21 cellular contexts compared by ENCODE assay signal in genomic region chr15:52523646-52524045, GRCh38. TPM values are rescaled to one million over a fixed set of nuclear protein-coding genes. Genes with fewer than 3 reads are reported as not detected.
DNase-seq lines count a peak whose midpoint lies in the region; ATAC-seq, FAIRE-seq and TF ChIP-seq lines count a peak whose summit lies in the region.
"Had no signal": no experiment of that assay in that cellular context is flagged by ENCODE, and none has a peak within 500 bp of the region (broad histone marks: within the 10 kb centered on the region; RNA-seq: fewer than 3 reads in every experiment).

No MANE protein-coding gene starts in this region.

- H3K4me1 ChIP-seq in heart left ventricle: peaks cover 0 to 70% (median 11%) of the 10 kb centered on the region in 12 donors
- H3K4me1 ChIP-seq in astrocyte (ENCODE audit: insufficient read depth, low read length): peaks cover 17% of the 10 kb centered on the region
- peaks cover 0 to 6% (median 6%) of the 10 kb centered on the region in 3 donors for H3K4me1 ChIP-seq in pancreas

- H2AFZ ChIP-seq in astrocyte (ENCODE audit: low read depth, low read length): no peak overlapping the region

- peak overlapping the region; percentile 13 for H3K9ac ChIP-seq in astrocyte (ENCODE audit: low read length)

- intact Hi-C loops in Right ventricle myocardium superior (cut with DNase I) (loop anchor here (10.0 kb wide), 1 partner anchor 211 kb away; no protein-coding TSS in a partner anchor), heart left ventricle (cut with DNase I) (loop anchor here in 1 of 10 donors (10.0 kb wide), 3 partner anchors 79 to 499 kb away; no protein-coding TSS in a partner anchor), pancreas (cut with DNase I) (no loop called here)

- H3K9me3 ChIP-seq in heart left ventricle (no peaks in the 10 kb centered on the region), astrocyte (ENCODE audit: insufficient read depth, low read depth, low read length) (no peaks in the 10 kb centered on the region), pancreas (no peaks in the 10 kb centered on the region)
- H3K9me3 ChIP-seq: left lung, Peyer's patch had no signal

- no peak for TF ChIP-seq CTCF in heart left ventricle (IDR thresholded peaks at IDR 0.05)
- TF ChIP-seq CTCF in astrocyte (IDR thresholded peaks at IDR 0.05; ENCODE audit: insufficient read depth, low read depth, low read length): no peak
- no peak for TF ChIP-seq CTCF in osteocyte (IDR thresholded peaks at IDR 0.05)
- no peak for TF ChIP-seq CTCF in pancreas (IDR thresholded peaks at IDR 0.05)

- TF ChIP-seq POLR2A in heart left ventricle (IDR thresholded peaks at IDR 0.05): no peak

- H3K27ac ChIP-seq in heart left ventricle (peak overlapping the region in 1 of 12 donors; percentile 35), astrocyte (ENCODE audit: low read depth, low read length) (peak overlapping the region; percentile 29), pancreas (no peak overlapping the region)
- H3K27ac ChIP-seq: Peyer's patch had no signal

- CTCF ChIA-PET in activated CD8-positive, alpha-beta memory T cell treated with anti-CD3 and anti-CD28 coated beads, Interleukin-2, amount 10 ng/mL, durations not matched to agents 7 days and 5 days (lab: Charles Lee): no interaction called here

- H3K36me3 ChIP-seq in heart left ventricle (no peaks in the 10 kb centered on the region), astrocyte (ENCODE audit: insufficient read depth, low read length) (no peaks in the 10 kb centered on the region), pancreas (no peaks in the 10 kb centered on the region)
- H3K36me3 ChIP-seq: left lung, Peyer's patch had no signal

- H3K79me2 ChIP-seq in astrocyte (ENCODE audit: insufficient read depth, low read length): peaks cover 78% of the 10 kb centered on the region

- H3K36me3 Mint-ChIP-seq in astrocyte (ENCODE audit: low read depth, unreplicated experiment): no peaks in the 10 kb centered on the region
- H3K36me3 Mint-ChIP-seq in osteocyte (ENCODE audit: unreplicated experiment): no peaks in the 10 kb centered on the region
- H3K36me3 Mint-ChIP-seq in activated CD8-positive, alpha-beta memory T cell treated with anti-CD3 and anti-CD28 coated beads, Interleukin-2, amount 10 ng/mL, durations not matched to agents 7 days and 5 days: peaks cover 4% of the 10 kb centered on the region
- H3K36me3 Mint-ChIP-seq: activated naive CD8-positive, alpha-beta T cell had no signal

- FAIRE-seq in astrocyte (lab: Jason Lieb, UNC): no peak
- no peak for FAIRE-seq in pancreas (lab: Jason Lieb, UNC)
- FAIRE-seq: colon had no signal

- H3K27me3 ChIP-seq in heart left ventricle (peaks cover 0 to 6% (median 0%) of the 10 kb centered on the region in 9 donors), astrocyte (ENCODE audit: insufficient read depth, low read length) (no peaks in the 10 kb centered on the region), pancreas (no peaks in the 10 kb centered on the region)

- H3K27ac Mint-ChIP-seq in astrocyte (ENCODE audit: unreplicated experiment) (peak overlapping the region; percentile 75), osteocyte (ENCODE audit: unreplicated experiment) (peak overlapping the region; percentile 75)
- no peak overlapping the region for H3K27ac Mint-ChIP-seq in activated CD8-positive, alpha-beta memory T cell treated with anti-CD3 and anti-CD28 coated beads, Interleukin-2, amount 10 ng/mL, durations not matched to agents 7 days and 5 days
- H3K27ac Mint-ChIP-seq: activated naive CD8-positive, alpha-beta T cell; activated T-helper 1 cell treated with anti-CD3 and anti-CD28 coated beads, Interleukin-12 subunit alpha, Interleukin-12 subunit beta, Interleukin-2, Interleukin-4 antibody, amounts not matched to agents 30 ng/mL and 10 ng/mL and 1 ng/mL, durations not matched to agents 14 hours and 24 hours and 36 hours had no signal

- H3K4me3 ChIP-seq in heart left ventricle (no peak overlapping the region), astrocyte (ENCODE audit: insufficient read depth, low read depth, low read length) (no peak overlapping the region), pancreas (no peak overlapping the region)
- H3K4me3 ChIP-seq: left lung, Peyer's patch had no signal

- DNase-seq in Right ventricle myocardium superior (no peak), heart left ventricle (no peak), astrocyte (ENCODE audit: low read depth) (no peak), osteocyte (ENCODE audit: extremely low spot score, unreplicated experiment) (no peak), middle frontal gyrus (ENCODE audit: extremely low spot score, low spot score) (no peak), pancreas (no peak)
- DNase-seq in activated CD8-positive, alpha-beta memory T cell treated with anti-CD3 and anti-CD28 coated beads, Interleukin-2, amount 10 ng/mL, durations not matched to agents 7 days and 5 days: no peak
- DNase-seq: C1 segment of cervical spinal cord; GF-D8; KG1; left lung; NCI-H1048; NCI-H2029 treated with DMSO at 0.1 percent for 48 hours; NK-92 treated with Interleukin-12 subunit alpha and Interleukin-12 subunit beta, amount 100 ng/mL, for 24 hours; Peyer's patch; retina had no signal

- H3K4me3 Mint-ChIP-seq in astrocyte (ENCODE audit: unreplicated experiment): no peak overlapping the region
- H3K4me3 Mint-ChIP-seq in osteocyte (ENCODE audit: unreplicated experiment): no peak overlapping the region
- H3K4me3 Mint-ChIP-seq in activated CD8-positive, alpha-beta memory T cell treated with anti-CD3 and anti-CD28 coated beads, Interleukin-2, amount 10 ng/mL, durations not matched to agents 7 days and 5 days: no peak overlapping the region
- H3K4me3 Mint-ChIP-seq: activated naive CD8-positive, alpha-beta T cell; activated T-helper 1 cell treated with anti-CD3 and anti-CD28 coated beads, Interleukin-12 subunit alpha, Interleukin-12 subunit beta, Interleukin-2, Interleukin-4 antibody, amounts not matched to agents 30 ng/mL and 10 ng/mL and 1 ng/mL, durations not matched to agents 14 hours and 24 hours and 36 hours had no signal

- H3K9me3 Mint-ChIP-seq in astrocyte (ENCODE audit: unreplicated experiment) (no peaks in the 10 kb centered on the region), osteocyte (ENCODE audit: unreplicated experiment) (no peaks in the 10 kb centered on the region)
- no peaks in the 10 kb centered on the region for H3K9me3 Mint-ChIP-seq in activated CD8-positive, alpha-beta memory T cell treated with anti-CD3 and anti-CD28 coated beads, Interleukin-2, amount 10 ng/mL, durations not matched to agents 7 days and 5 days (ENCODE audit: low read depth)
- H3K9me3 Mint-ChIP-seq: activated T-helper 1 cell treated with anti-CD3 and anti-CD28 coated beads, Interleukin-12 subunit alpha, Interleukin-12 subunit beta, Interleukin-2, Interleukin-4 antibody, amounts not matched to agents 30 ng/mL and 10 ng/mL and 1 ng/mL, durations not matched to agents 14 hours and 24 hours and 36 hours had no signal

- H3K4me1 Mint-ChIP-seq in astrocyte (ENCODE audit: low read depth, unreplicated experiment) (peaks cover 21% of the 10 kb centered on the region), osteocyte (ENCODE audit: unreplicated experiment) (peaks cover 41% of the 10 kb centered on the region)
- H3K4me1 Mint-ChIP-seq in activated CD8-positive, alpha-beta memory T cell treated with anti-CD3 and anti-CD28 coated beads, Interleukin-2, amount 10 ng/mL, durations not matched to agents 7 days and 5 days: peaks cover 25% of the 10 kb centered on the region

- H3K27me3 Mint-ChIP-seq in astrocyte (ENCODE audit: low read depth, unreplicated experiment) (no peaks in the 10 kb centered on the region), osteocyte (ENCODE audit: unreplicated experiment) (no peaks in the 10 kb centered on the region)
- H3K27me3 Mint-ChIP-seq in activated CD8-positive, alpha-beta memory T cell treated with anti-CD3 and anti-CD28 coated beads, Interleukin-2, amount 10 ng/mL, durations not matched to agents 7 days and 5 days: no peaks in the 10 kb centered on the region
- H3K27me3 Mint-ChIP-seq: activated naive CD8-positive, alpha-beta T cell had no signal

- 48 to 68% (median 53%) methylated on average over 5 of the region's 5 CpGs for WGBS in heart left ventricle, 4 donors
- 73 to 81% methylated on average over 4 to 5 of the region's 5 CpGs for WGBS in pancreas, 2 donors

- peak; percentile 18 for ATAC-seq in Right ventricle myocardium superior (ENCODE audit: poor library complexity)
- ATAC-seq in heart left ventricle: no peak
- no peak for ATAC-seq in pancreas
- ATAC-seq in HG02938 (IDR thresholded peaks at IDR 0.05; ENCODE audit: unreplicated experiment): no peak
- no peak for ATAC-seq in activated CD8-positive, alpha-beta memory T cell treated with anti-CD3 and anti-CD28 coated beads, Interleukin-2, amount 10 ng/mL, durations not matched to agents 7 days and 5 days
- ATAC-seq: activated CD4-positive, CD25-positive, alpha-beta regulatory T cell treated with anti-CD3 and anti-CD28 coated beads, Interleukin-2, amount 50 U/mL, for 24 hours had no signal

- H4K20me1 ChIP-seq in astrocyte (ENCODE audit: insufficient read depth, low read length): peaks cover 69% of the 10 kb centered on the region

- H3K4me2 ChIP-seq in astrocyte (ENCODE audit: low read length): peak overlapping the region; percentile 55

RNA-seq across cellular contexts. Expression of gene MYO5A, which starts 5.0 kb away (rescaled TPM):
- total RNA-seq in Right ventricle myocardium superior: 7.4 TPM
- 10 to 100 TPM in 3 of 9 donors, 1 to 10 TPM in 6; 4.7 to 29.6 (median 6.9) TPM for total RNA-seq in heart left ventricle
- polyA plus RNA-seq in heart left ventricle: 10 to 100 TPM in 1 of 2 donors, 1 to 10 TPM in 1; 3.2 to 11.1 TPM
- 47.6 and 47.7 TPM in 2 replicates for total RNA-seq in astrocyte
- total RNA-seq in osteocyte: 41.1 and 45.4 TPM in 2 replicates
- 10 to 100 TPM in 3 of 6 donors, 1 to 10 TPM in 3; 7.2 to 11.9 (median 9.8) TPM for total RNA-seq in pancreas
- 1 to 10 TPM; 2.4 to 3.1 TPM for polyA plus RNA-seq in pancreas
- total RNA-seq in activated CD8-positive, alpha-beta memory T cell treated with anti-CD3 and anti-CD28 coated beads, Interleukin-2, amount 10 ng/mL, durations not matched to agents 7 days and 5 days: 10 to 100 TPM; 30.3 to 43.2 TPM

RNA-seq across cellular contexts. Expression of gene ARPP19, which starts 45.2 kb away (rescaled TPM):
- total RNA-seq in Right ventricle myocardium superior: 149 TPM
- 100 to 1,000 TPM in 7 of 9 donors, 10 to 100 TPM in 2; 77.2 to 182 (median 147) TPM for total RNA-seq in heart left ventricle
- polyA plus RNA-seq in heart left ventricle: 100 to 1,000 TPM in 1 of 2 donors, 10 to 100 TPM in 1; 28.5 to 122 TPM
- 182 and 198 TPM in 2 replicates for total RNA-seq in astrocyte
- 165 and 169 TPM in 2 replicates for total RNA-seq in osteocyte
- total RNA-seq in pancreas: 10 to 100 TPM; 34.5 to 73.3 (median 46.2) TPM
- polyA plus RNA-seq in pancreas: 10 to 100 TPM; 11.4 to 30.0 TPM
- total RNA-seq in activated CD8-positive, alpha-beta memory T cell treated with anti-CD3 and anti-CD28 coated beads, Interleukin-2, amount 10 ng/mL, durations not matched to agents 7 days and 5 days: 100 to 1,000 TPM; 167 to 174 TPM
